ENCODE assay signal across 20 cellular contexts in genomic region chr19:40232949-40233810, GRCh38. TPM values are rescaled to one million over a fixed set of nuclear protein-coding genes. Genes with fewer than 3 reads are reported as not detected.
"Had no signal": no experiment of that assay in that cellular context is flagged by ENCODE, and none has a peak within 500 bp of the region (broad histone marks: within the 10 kb centered on the region; RNA-seq: fewer than 3 reads in every experiment).

No MANE protein-coding gene starts in this region.

- H3K9me3 ChIP-seq: ascending aorta, heart right ventricle, stomach had no signal

- FAIRE-seq: small intestine, TTC549 had no signal

- H3K27me3 ChIP-seq: ascending aorta, heart right ventricle, stomach had no signal

- H3K4me3 ChIP-seq: ascending aorta, heart right ventricle, lung, stomach had no signal

- H3K27ac ChIP-seq: heart right ventricle, stomach had no signal

- ATAC-seq: activated T-cell treated with anti-CD3 and anti-CD28 coated beads, Interleukin-2, amount 50 U/mL, for 72 hours; esophagus mucosa had no signal

- DNase-seq: activated CD4-positive, alpha-beta T cell treated with anti-CD3 and anti-CD28 coated beads, Interleukin-2, amount 50 U/mL, for 4 hours; activated effector memory CD4-positive, alpha-beta T cell treated with anti-CD3 and anti-CD28 coated beads, Interleukin-2, amount 50 U/mL, for 16 hours; activated naive CD4-positive, alpha-beta T cell treated with anti-CD3 and anti-CD28 coated beads, Interleukin-2, amount 50 U/mL, for 16 hours; activated T-cell treated with anti-CD3 and anti-CD28 coated beads, Interleukin-2, amount 50 U/mL, for 72 hours; cerebellar nuclear complex; cortex of kidney; heart right ventricle; immature natural killer cell; small intestine; stimulated activated CD4-positive, alpha-beta T cell treated with anti-CD3 and anti-CD28 coated beads, Interleukin-15, amount 100 ng/mL, for 24 hours; stimulated activated CD4-positive, alpha-beta T cell treated with anti-CD3 and anti-CD28 coated beads, Interleukin-2, amount 100 ng/mL, for 48 hours; stomach; trophoblast cell had no signal

RNA-seq across cellular contexts. Expression of gene CCNP, which starts 6.7 kb away (rescaled TPM):
- total RNA-seq: activated CD8-positive, alpha-beta memory T cell treated with anti-CD3 and anti-CD28 coated beads for 36 hours; ascending aorta; esophagus mucosa; heart right ventricle; myocyte; stomach had no signal
- polyA plus RNA-seq: immature natural killer cell had no signal

RNA-seq across cellular contexts. Expression of gene TTC9B, which starts 15.0 kb away (rescaled TPM):
- total RNA-seq: activated CD8-positive, alpha-beta memory T cell treated with anti-CD3 and anti-CD28 coated beads for 36 hours; activated T-cell treated with anti-CD3 and anti-CD28 coated beads, Interleukin-2, amount 50 U/mL, for 72 hours; ascending aorta; esophagus mucosa; heart right ventricle; lung; myocyte; progenitor cell of endocrine pancreas had no signal
- polyA plus RNA-seq: heart right ventricle, immature natural killer cell, lung had no signal
